In the genomic region with DNA sequence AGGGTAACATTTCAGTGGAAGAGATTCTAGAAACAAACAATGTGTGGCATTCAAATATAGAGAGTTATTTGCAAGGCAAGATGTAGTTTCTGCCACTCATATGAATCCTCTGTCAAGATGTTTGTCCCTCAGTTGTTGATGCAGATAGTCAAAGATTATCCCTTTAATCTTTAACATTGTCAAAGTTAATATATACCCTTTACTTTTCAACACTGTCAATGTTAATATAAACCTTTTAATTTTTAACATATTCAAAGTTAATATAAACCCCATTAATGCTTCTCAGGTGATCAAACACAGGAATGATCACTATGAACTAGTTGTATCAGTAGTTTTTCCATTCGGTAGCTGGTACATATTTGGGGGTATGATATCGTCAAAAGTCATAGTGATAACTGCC, we compare ENCODE assay signal across 15 cellular contexts. TPM values are rescaled to one million over a fixed set of nuclear protein-coding genes. Genes with fewer than 3 reads are reported as not detected.
DNase-seq lines count a peak whose midpoint lies in the region; ATAC-seq, FAIRE-seq and TF ChIP-seq lines count a peak whose summit lies in the region.
"Had no signal": no experiment of that assay in that cellular context is flagged by ENCODE, and none has a peak within 500 bp of the region (broad histone marks: within the 10 kb centered on the region; RNA-seq: fewer than 3 reads in every experiment).

No MANE protein-coding gene starts in this region.

- H3K9me3 Mint-ChIP-seq in HFFc6: no peaks in the 10 kb centered on the region
- H3K9me3 Mint-ChIP-seq: CD4-positive, CD25-positive, alpha-beta regulatory T cell had no signal

- H3K4me3 Mint-ChIP-seq in HFFc6: no peak overlapping the region
- H3K4me3 Mint-ChIP-seq: B cell; CD4-positive, CD25-positive, alpha-beta regulatory T cell had no signal

- TF ChIP-seq CTCF in HFFc6 (IDR thresholded peaks at IDR 0.05): no peak

- peaks cover 29% of the 10 kb centered on the region for H3K4me1 Mint-ChIP-seq in HFFc6 (ENCODE audit: low read depth)

- ATAC-seq in GM18508 (IDR thresholded peaks at IDR 0.05; ENCODE audit: insufficient read depth, unreplicated experiment): peak; percentile 29
- peak; percentile 34 for ATAC-seq in HG03460 (IDR thresholded peaks at IDR 0.05; ENCODE audit: unreplicated experiment)
- no peak for ATAC-seq in HG03432 (IDR thresholded peaks at IDR 0.05; ENCODE audit: unreplicated experiment)

- no peaks in the 10 kb centered on the region for H3K36me3 Mint-ChIP-seq in HFFc6 (ENCODE audit: low read depth)
- H3K36me3 Mint-ChIP-seq: CD4-positive, CD25-positive, alpha-beta regulatory T cell had no signal

- DNase-seq in GM19239 (ENCODE audit: insufficient read length, low spot score) (no peak), NCI-H187 (lab: John Stamatoyannopoulos, UW) (no peak), HFFc6 (no peak), activated gamma-delta T cell (lab: John Stamatoyannopoulos, UW) (no peak)
- DNase-seq: CD4-positive, CD25-positive, alpha-beta regulatory T cell; DMS79; GOT3; NCI-H187 treated with DMSO at 0.1 percent for 48 hours; NCI-H446 treated with DMSO at 0.1 percent for 48 hours; NCI-H748 treated with DMSO at 0.1 percent for 48 hours; OCI-M1 had no signal

- H3K27me3 Mint-ChIP-seq in HFFc6 (ENCODE audit: insufficient read depth): peaks cover 1% of the 10 kb centered on the region; the same call in 1 of the 2 replicates
- H3K27me3 Mint-ChIP-seq: B cell; CD4-positive, CD25-positive, alpha-beta regulatory T cell had no signal

- H3K27ac Mint-ChIP-seq in HFFc6: no peak overlapping the region
- H3K27ac Mint-ChIP-seq: B cell; CD4-positive, CD25-positive, alpha-beta regulatory T cell had no signal

- peak; percentile 68 for FAIRE-seq in GM19239 (lab: Jason Lieb, UNC)

RNA-seq across cellular contexts. Expression of gene PICALM, which starts 51.9 kb away (rescaled TPM):
- 100 to 1,000 TPM; 193 to 267 (median 244) TPM for total RNA-seq in HFFc6 (2021; fragmentation: NEBNext Ultra II Directional; extraction: Animal tissue kit (Norgen Biotek cat#: 25700))
